Comparison of ENCODE assay signal across 1 cellular context in the genomic region with DNA sequence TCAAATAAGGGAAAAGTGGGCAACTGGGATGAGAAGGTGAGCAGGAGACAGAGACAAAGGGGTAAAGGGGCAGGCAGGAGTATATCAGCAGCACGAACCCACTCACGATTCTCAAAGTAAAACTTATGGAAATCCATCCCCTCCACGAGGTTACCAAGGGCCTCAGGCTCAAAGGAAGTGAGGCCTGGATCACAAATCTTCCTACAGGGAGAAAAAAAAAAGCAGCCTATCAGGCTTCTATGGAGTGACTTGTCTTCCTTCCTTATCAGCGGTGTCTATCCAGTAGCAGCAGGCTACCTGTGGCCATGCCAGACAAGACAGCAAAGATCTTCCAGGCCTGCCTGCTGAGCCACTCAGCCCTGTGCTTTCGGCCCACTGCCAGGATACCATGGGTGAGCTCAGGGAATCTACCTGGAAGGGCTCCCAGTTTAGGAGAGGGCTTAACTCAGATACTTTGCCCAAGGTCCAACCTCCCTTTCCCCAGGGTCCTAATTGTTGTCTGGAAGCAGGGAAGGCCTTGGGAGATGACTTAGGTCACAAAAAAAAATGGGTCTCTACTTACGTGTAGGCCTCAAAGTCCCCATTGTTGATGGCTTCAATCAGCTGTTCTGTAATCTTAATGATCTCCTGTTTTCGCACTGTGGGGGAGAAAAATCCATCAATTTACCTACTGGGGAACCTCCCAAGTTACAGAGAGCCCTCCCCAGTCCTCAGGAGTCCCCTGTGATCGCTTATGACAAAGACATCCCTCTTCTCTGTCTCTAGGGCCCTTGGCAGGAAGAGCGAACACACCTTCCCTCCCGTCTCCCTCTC.
TF ChIP-seq lines count a peak whose summit lies in the region.

No MANE protein-coding gene starts in this region.

TF ChIP-seq in K562, 482 proteins besides CTCF, POLR2A, EP300 and RAD21 (continues in another document):
- TF ChIP-seq, protein P1, sequence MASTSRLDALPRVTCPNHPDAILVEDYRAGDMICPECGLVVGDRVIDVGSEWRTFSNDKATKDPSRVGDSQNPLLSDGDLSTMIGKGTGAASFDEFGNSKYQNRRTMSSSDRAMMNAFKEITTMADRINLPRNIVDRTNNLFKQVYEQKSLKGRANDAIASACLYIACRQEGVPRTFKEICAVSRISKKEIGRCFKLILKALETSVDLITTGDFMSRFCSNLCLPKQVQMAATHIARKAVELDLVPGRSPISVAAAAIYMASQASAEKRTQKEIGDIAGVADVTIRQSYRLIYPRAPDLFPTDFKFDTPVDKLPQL (IDR thresholded peaks at IDR 0.05; ENCODE audit: extremely low read depth, insufficient read length), result no peak
- TF ChIP-seq, protein P2, sequence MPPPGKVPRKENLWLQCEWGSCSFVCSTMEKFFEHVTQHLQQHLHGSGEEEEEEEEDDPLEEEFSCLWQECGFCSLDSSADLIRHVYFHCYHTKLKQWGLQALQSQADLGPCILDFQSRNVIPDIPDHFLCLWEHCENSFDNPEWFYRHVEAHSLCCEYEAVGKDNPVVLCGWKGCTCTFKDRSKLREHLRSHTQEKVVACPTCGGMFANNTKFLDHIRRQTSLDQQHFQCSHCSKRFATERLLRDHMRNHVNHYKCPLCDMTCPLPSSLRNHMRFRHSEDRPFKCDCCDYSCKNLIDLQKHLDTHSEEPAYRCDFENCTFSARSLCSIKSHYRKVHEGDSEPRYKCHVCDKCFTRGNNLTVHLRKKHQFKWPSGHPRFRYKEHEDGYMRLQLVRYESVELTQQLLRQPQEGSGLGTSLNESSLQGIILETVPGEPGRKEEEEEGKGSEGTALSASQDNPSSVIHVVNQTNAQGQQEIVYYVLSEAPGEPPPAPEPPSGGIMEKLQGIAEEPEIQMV (tag; conservative IDR thresholded peaks at IDR 0.05; ENCODE audit: low read depth), result no peak
- TF ChIP-seq CBFA2T3 (IDR thresholded peaks at IDR 0.05) (peak; percentile 74), FOXJ3 (CRISPR knock-in tag; IDR thresholded peaks at IDR 0.05) (no peak), TEAD4 (IDR thresholded peaks at IDR 0.05; ENCODE audit: low read length) (no peak; the same call in 1 of the 2 replicates), TEAD4 (CRISPR knock-in tag; IDR thresholded peaks at IDR 0.05; ENCODE audit: borderline replicate concordance) (no peak), KDM4B (IDR thresholded peaks at IDR 0.05; ENCODE audit: borderline replicate concordance in 2 of 2, low read depth in 1 of 2) (no peak), ZNF75A (CRISPR knock-in tag; IDR thresholded peaks at IDR 0.05) (no peak), C11orf30 (IDR thresholded peaks at IDR 0.05; ENCODE audit: low read depth) (no peak), NFIX (CRISPR knock-in tag; IDR thresholded peaks at IDR 0.05; ENCODE audit: low read depth) (no peak), ZNF764 (CRISPR knock-in tag; IDR thresholded peaks at IDR 0.05; ENCODE audit: low read depth) (no peak), TRIM24 (IDR thresholded peaks at IDR 0.05) (no peak), TCF3 (CRISPR knock-in tag; IDR thresholded peaks at IDR 0.05) (peak; percentile 66), ELF2 (CRISPR knock-in tag; IDR thresholded peaks at IDR 0.05) (no peak), MECOM (CRISPR knock-in tag; IDR thresholded peaks at IDR 0.05) (peak; percentile 82), ZNF282 (CRISPR knock-in tag; IDR thresholded peaks at IDR 0.05) (no peak), ZC3H4 (CRISPR knock-in tag; IDR thresholded peaks at IDR 0.05; ENCODE audit: borderline replicate concordance) (no peak), MED1 (CRISPR knock-in tag; IDR thresholded peaks at IDR 0.05; ENCODE audit: borderline replicate concordance) (no peak), TAF1 (IDR thresholded peaks at IDR 0.05; ENCODE audit: control insufficient read depth, extremely low read depth, insufficient read depth, low read length, severe bottlenecking) (no peak), RB1 (IDR thresholded peaks at IDR 0.05; ENCODE audit: low read depth) (no peak), NCOA1 (IDR thresholded peaks at IDR 0.05; ENCODE audit: low read depth) (no peak), ZFP36 (IDR thresholded peaks at IDR 0.05; ENCODE audit: low read depth, low read length, partially characterized antibody) (no peak), ATF1 (CRISPR knock-in tag; IDR thresholded peaks at IDR 0.05) (no peak), ATF1 (tag; IDR thresholded peaks at IDR 0.05) (no peak), ZNF717 (CRISPR knock-in tag; IDR thresholded peaks at IDR 0.05) (no peak), OTX1 (CRISPR knock-in tag; IDR thresholded peaks at IDR 0.05) (no peak), ZNF699 (CRISPR knock-in tag; IDR thresholded peaks at IDR 0.05; ENCODE audit: insufficient replicate concordance) (no peak), TAF15 (IDR thresholded peaks at IDR 0.05; ENCODE audit: low read depth, low read length) (no peak), ARID1B (IDR thresholded peaks at IDR 0.05) (peak; percentile 59), GATA2 (CRISPR knock-in tag; IDR thresholded peaks at IDR 0.05) (no peak)
- TF ChIP-seq, protein P3, sequence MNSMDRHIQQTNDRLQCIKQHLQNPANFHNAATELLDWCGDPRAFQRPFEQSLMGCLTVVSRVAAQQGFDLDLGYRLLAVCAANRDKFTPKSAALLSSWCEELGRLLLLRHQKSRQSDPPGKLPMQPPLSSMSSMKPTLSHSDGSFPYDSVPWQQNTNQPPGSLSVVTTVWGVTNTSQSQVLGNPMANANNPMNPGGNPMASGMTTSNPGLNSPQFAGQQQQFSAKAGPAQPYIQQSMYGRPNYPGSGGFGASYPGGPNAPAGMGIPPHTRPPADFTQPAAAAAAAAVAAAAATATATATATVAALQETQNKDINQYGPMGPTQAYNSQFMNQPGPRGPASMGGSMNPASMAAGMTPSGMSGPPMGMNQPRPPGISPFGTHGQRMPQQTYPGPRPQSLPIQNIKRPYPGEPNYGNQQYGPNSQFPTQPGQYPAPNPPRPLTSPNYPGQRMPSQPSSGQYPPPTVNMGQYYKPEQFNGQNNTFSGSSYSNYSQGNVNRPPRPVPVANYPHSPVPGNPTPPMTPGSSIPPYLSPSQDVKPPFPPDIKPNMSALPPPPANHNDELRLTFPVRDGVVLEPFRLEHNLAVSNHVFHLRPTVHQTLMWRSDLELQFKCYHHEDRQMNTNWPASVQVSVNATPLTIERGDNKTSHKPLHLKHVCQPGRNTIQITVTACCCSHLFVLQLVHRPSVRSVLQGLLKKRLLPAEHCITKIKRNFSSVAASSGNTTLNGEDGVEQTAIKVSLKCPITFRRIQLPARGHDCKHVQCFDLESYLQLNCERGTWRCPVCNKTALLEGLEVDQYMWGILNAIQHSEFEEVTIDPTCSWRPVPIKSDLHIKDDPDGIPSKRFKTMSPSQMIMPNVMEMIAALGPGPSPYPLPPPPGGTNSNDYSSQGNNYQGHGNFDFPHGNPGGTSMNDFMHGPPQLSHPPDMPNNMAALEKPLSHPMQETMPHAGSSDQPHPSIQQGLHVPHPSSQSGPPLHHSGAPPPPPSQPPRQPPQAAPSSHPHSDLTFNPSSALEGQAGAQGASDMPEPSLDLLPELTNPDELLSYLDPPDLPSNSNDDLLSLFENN (IDR thresholded peaks at IDR 0.05; ENCODE audit: low read depth in 2 of 2, low read length in 2 of 2), result no peak
- TF ChIP-seq, protein P4, sequence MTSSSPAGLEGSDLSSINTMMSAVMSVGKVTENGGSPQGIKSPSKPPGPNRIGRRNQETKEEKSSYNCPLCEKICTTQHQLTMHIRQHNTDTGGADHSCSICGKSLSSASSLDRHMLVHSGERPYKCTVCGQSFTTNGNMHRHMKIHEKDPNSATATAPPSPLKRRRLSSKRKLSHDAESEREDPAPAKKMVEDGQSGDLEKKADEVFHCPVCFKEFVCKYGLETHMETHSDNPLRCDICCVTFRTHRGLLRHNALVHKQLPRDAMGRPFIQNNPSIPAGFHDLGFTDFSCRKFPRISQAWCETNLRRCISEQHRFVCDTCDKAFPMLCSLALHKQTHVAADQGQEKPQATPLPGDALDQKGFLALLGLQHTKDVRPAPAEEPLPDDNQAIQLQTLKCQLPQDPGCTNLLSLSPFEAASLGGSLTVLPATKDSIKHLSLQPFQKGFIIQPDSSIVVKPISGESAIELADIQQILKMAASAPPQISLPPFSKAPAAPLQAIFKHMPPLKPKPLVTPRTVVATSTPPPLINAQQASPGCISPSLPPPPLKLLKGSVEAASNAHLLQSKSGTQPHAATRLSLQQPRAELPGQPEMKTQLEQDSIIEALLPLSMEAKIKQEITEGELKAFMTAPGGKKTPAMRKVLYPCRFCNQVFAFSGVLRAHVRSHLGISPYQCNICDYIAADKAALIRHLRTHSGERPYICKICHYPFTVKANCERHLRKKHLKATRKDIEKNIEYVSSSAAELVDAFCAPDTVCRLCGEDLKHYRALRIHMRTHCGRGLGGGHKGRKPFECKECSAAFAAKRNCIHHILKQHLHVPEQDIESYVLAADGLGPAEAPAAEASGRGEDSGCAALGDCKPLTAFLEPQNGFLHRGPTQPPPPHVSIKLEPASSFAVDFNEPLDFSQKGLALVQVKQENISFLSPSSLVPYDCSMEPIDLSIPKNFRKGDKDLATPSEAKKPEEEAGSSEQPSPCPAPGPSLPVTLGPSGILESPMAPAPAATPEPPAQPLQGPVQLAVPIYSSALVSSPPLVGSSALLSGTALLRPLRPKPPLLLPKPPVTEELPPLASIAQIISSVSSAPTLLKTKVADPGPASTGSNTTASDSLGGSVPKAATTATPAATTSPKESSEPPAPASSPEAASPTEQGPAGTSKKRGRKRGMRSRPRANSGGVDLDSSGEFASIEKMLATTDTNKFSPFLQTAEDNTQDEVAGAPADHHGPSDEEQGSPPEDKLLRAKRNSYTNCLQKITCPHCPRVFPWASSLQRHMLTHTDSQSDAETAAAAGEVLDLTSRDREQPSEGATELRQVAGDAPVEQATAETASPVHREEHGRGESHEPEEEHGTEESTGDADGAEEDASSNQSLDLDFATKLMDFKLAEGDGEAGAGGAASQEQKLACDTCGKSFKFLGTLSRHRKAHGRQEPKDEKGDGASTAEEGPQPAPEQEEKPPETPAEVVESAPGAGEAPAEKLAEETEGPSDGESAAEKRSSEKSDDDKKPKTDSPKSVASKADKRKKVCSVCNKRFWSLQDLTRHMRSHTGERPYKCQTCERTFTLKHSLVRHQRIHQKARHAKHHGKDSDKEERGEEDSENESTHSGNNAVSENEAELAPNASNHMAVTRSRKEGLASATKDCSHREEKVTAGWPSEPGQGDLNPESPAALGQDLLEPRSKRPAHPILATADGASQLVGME (CRISPR knock-in tag; IDR thresholded peaks at IDR 0.05), result no peak
- TF ChIP-seq, protein P5, sequence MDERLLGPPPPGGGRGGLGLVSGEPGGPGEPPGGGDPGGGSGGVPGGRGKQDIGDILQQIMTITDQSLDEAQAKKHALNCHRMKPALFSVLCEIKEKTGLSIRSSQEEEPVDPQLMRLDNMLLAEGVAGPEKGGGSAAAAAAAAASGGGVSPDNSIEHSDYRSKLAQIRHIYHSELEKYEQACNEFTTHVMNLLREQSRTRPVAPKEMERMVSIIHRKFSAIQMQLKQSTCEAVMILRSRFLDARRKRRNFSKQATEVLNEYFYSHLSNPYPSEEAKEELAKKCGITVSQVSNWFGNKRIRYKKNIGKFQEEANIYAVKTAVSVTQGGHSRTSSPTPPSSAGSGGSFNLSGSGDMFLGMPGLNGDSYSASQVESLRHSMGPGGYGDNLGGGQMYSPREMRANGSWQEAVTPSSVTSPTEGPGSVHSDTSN (CRISPR knock-in tag; IDR thresholded peaks at IDR 0.05; ENCODE audit: low read depth), result no peak
- TF ChIP-seq, protein P5 (tag; conservative IDR thresholded peaks at IDR 0.05; ENCODE audit: low read depth), result no peak
- TF ChIP-seq, protein P6, sequence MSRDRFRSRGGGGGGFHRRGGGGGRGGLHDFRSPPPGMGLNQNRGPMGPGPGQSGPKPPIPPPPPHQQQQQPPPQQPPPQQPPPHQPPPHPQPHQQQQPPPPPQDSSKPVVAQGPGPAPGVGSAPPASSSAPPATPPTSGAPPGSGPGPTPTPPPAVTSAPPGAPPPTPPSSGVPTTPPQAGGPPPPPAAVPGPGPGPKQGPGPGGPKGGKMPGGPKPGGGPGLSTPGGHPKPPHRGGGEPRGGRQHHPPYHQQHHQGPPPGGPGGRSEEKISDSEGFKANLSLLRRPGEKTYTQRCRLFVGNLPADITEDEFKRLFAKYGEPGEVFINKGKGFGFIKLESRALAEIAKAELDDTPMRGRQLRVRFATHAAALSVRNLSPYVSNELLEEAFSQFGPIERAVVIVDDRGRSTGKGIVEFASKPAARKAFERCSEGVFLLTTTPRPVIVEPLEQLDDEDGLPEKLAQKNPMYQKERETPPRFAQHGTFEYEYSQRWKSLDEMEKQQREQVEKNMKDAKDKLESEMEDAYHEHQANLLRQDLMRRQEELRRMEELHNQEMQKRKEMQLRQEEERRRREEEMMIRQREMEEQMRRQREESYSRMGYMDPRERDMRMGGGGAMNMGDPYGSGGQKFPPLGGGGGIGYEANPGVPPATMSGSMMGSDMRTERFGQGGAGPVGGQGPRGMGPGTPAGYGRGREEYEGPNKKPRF (IDR thresholded peaks at IDR 0.05; ENCODE audit: low read depth, low read length), result no peak
- TF ChIP-seq, protein P7, sequence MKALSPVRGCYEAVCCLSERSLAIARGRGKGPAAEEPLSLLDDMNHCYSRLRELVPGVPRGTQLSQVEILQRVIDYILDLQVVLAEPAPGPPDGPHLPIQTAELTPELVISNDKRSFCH (CRISPR knock-in tag; IDR thresholded peaks at IDR 0.05), result no peak
- TF ChIP-seq, protein P7 (tag; IDR thresholded peaks at IDR 0.05), result peak; percentile 28; the same call in 1 of the 2 replicates
